In genomic region chr1:52057245-52057644, GRCh38 we compare ENCODE assay signal across 9 cellular contexts. TPM values are rescaled to one million over a fixed set of nuclear protein-coding genes. Genes with fewer than 3 reads are reported as not detected.
DNase-seq lines count a peak whose midpoint lies in the region; FAIRE-seq and TF ChIP-seq lines count a peak whose summit lies in the region.
"Had no signal": no experiment of that assay in that cellular context is flagged by ENCODE, and none has a peak within 500 bp of the region (broad histone marks: within the 10 kb centered on the region; RNA-seq: fewer than 3 reads in every experiment).

No MANE protein-coding gene starts in this region.

- intact Hi-C loops in activated CD4-positive, alpha-beta memory T cell treated with anti-CD3 and anti-CD28 coated beads for 36 hours (cut with micrococcal nuclease) = loop anchor here (2.0 to 10.0 kb wide), 2 partner anchors 84 to 578 kb away; partner anchors contain the start of gene SHISAL2A

- H3K9me3 ChIP-seq in iPS-18c (ENCODE audit: control insufficient read depth, insufficient read depth, low read length) = no peaks in the 10 kb centered on the region
- H3K9me3 ChIP-seq in subcutaneous abdominal adipose tissue (ENCODE audit: control insufficient read depth in 5 of 5, low read length in 5 of 5) = no peaks in the 10 kb centered on the region

- H3K4me3 ChIP-seq in iPS-18c (ENCODE audit: insufficient read depth, low read depth, low read length) (peak overlapping the region; percentile 98), subcutaneous abdominal adipose tissue (ENCODE audit: low read depth in 1 of 5, low read length in 5 of 5) (peak overlapping the region; percentile 93 to 97 (median 96))

- H3K27ac ChIP-seq in subcutaneous abdominal adipose tissue (ENCODE audit: low read depth, low read length) = peak overlapping the region; percentile 92

- no peak for FAIRE-seq in D721Med (lab: Jason Lieb, UNC)
- FAIRE-seq: TTC549 had no signal

- H3K4me1 Mint-ChIP-seq in T-helper 1 cell treated with Interleukin-12 subunit alpha and Interleukin-12 subunit beta and Interleukin-4 antibody, amounts not matched to agents 30 μg/mL and 1 μg/mL, for 36 hours (ENCODE audit: low read depth) = peaks cover 46% of the 10 kb centered on the region
- H3K4me1 Mint-ChIP-seq in activated CD4-positive, alpha-beta memory T cell treated with anti-CD3 and anti-CD28 coated beads for 36 hours (ENCODE audit: low read depth) = peaks cover 49% of the 10 kb centered on the region

- DNase-seq in T-helper 1 cell = no peak
- no peak for DNase-seq in activated CD4-positive, alpha-beta memory T cell treated with anti-CD3 and anti-CD28 coated beads for 36 hours
- no peak for DNase-seq in epidermal melanocyte (ENCODE audit: insufficient read length, low spot score)
- DNase-seq in DMS53 (lab: John Stamatoyannopoulos, UW) = no peak
- DNase-seq in D721Med (ENCODE audit: insufficient read length, low spot score) = no peak

- POLR2A ChIA-PET in activated CD4-positive, alpha-beta memory T cell treated with anti-CD3 and anti-CD28 coated beads for 36 hours (lab: Charles Lee) = interaction anchor here (2.6 kb wide), 1 partner anchor 24 kb away, joined by 15 read pairs; the partner anchor contains the start of gene KTI12

- H3K27me3 Mint-ChIP-seq in T-helper 1 cell treated with Interleukin-12 subunit alpha and Interleukin-12 subunit beta and Interleukin-4 antibody, amounts not matched to agents 30 μg/mL and 1 μg/mL, for 36 hours (ENCODE audit: low read depth) = no peaks in the 10 kb centered on the region
- no peaks in the 10 kb centered on the region for H3K27me3 Mint-ChIP-seq in activated CD4-positive, alpha-beta memory T cell treated with anti-CD3 and anti-CD28 coated beads for 36 hours

- no peak for TF ChIP-seq CTCF in D721Med (IDR thresholded peaks at IDR 0.05; ENCODE audit: insufficient read depth, missing control alignments)

- CTCF ChIA-PET in activated CD4-positive, alpha-beta memory T cell treated with anti-CD3 and anti-CD28 coated beads for 36 hours (lab: Charles Lee) = interaction anchor here (1.5 kb wide), 1 partner anchor 178 kb away, joined by 3 read pairs; no protein-coding TSS in a partner anchor

- peak overlapping the region; percentile 6 to 94 (median 86) for H3K9ac ChIP-seq in subcutaneous abdominal adipose tissue (ENCODE audit: low read length in 5 of 5)

- H3K4me1 ChIP-seq in subcutaneous abdominal adipose tissue (ENCODE audit: control insufficient read depth in 5 of 5, insufficient read depth in 5 of 5, low read length in 5 of 5) = peaks cover 7 to 61% (median 53%) of the 10 kb centered on the region in 5 donors

- peaks cover 12 to 18% (median 15%) of the 10 kb centered on the region in 5 donors for H3K36me3 ChIP-seq in subcutaneous abdominal adipose tissue (ENCODE audit: control insufficient read depth in 5 of 5, insufficient read depth in 5 of 5, low read length in 5 of 5)

- no peaks in the 10 kb centered on the region for H3K27me3 ChIP-seq in subcutaneous abdominal adipose tissue (ENCODE audit: control insufficient read depth in 5 of 5, insufficient read depth in 4 of 5, low read length in 5 of 5)

- peak overlapping the region; percentile 97 for H3K27ac Mint-ChIP-seq in T-helper 1 cell treated with Interleukin-12 subunit alpha and Interleukin-12 subunit beta and Interleukin-4 antibody, amounts not matched to agents 30 μg/mL and 1 μg/mL, for 36 hours
- H3K27ac Mint-ChIP-seq in activated CD4-positive, alpha-beta memory T cell treated with anti-CD3 and anti-CD28 coated beads for 36 hours = peak overlapping the region; percentile 98

- peak overlapping the region; percentile 98 for H3K4me3 Mint-ChIP-seq in T-helper 1 cell treated with Interleukin-12 subunit alpha and Interleukin-12 subunit beta and Interleukin-4 antibody, amounts not matched to agents 30 μg/mL and 1 μg/mL, for 36 hours
- H3K4me3 Mint-ChIP-seq in activated CD4-positive, alpha-beta memory T cell treated with anti-CD3 and anti-CD28 coated beads for 36 hours = peak overlapping the region; percentile 94

- peaks cover 16% of the 10 kb centered on the region for H3K36me3 Mint-ChIP-seq in T-helper 1 cell treated with Interleukin-12 subunit alpha and Interleukin-12 subunit beta and Interleukin-4 antibody, amounts not matched to agents 30 μg/mL and 1 μg/mL, for 36 hours (ENCODE audit: low read depth)
- H3K36me3 Mint-ChIP-seq in activated CD4-positive, alpha-beta memory T cell treated with anti-CD3 and anti-CD28 coated beads for 36 hours = peaks cover 20% of the 10 kb centered on the region

- no peaks in the 10 kb centered on the region for H3K9me3 Mint-ChIP-seq in T-helper 1 cell treated with Interleukin-12 subunit alpha and Interleukin-12 subunit beta and Interleukin-4 antibody, amounts not matched to agents 30 μg/mL and 1 μg/mL, for 36 hours
- no peaks in the 10 kb centered on the region for H3K9me3 Mint-ChIP-seq in activated CD4-positive, alpha-beta memory T cell treated with anti-CD3 and anti-CD28 coated beads for 36 hours

RNA-seq across cellular contexts. Expression of gene BTF3L4, which starts 1.1 kb away (rescaled TPM):
- 10 to 100 TPM; 32.5 to 35.2 TPM for total RNA-seq in activated CD4-positive, alpha-beta memory T cell treated with anti-CD3 and anti-CD28 coated beads for 36 hours

RNA-seq across cellular contexts. Expression of gene TXNDC12, which starts 2.3 kb away (rescaled TPM):
- total RNA-seq in activated CD4-positive, alpha-beta memory T cell treated with anti-CD3 and anti-CD28 coated beads for 36 hours = 10 to 100 TPM; 35.0 to 35.1 TPM

RNA-seq across cellular contexts. Expression of gene KTI12, which starts 23.6 kb away (rescaled TPM):
- total RNA-seq in activated CD4-positive, alpha-beta memory T cell treated with anti-CD3 and anti-CD28 coated beads for 36 hours = 10 to 100 TPM; 11.2 to 12.6 TPM
